6 cellular contexts compared by ENCODE assay signal in genomic region chrX:48474127-48474526, GRCh38. TPM values are rescaled to one million over a fixed set of nuclear protein-coding genes. Genes with fewer than 3 reads are reported as not detected.
DNase-seq lines count a peak whose midpoint lies in the region; ATAC-seq and TF ChIP-seq lines count a peak whose summit lies in the region.

No MANE protein-coding gene starts in this region.

- no peak for TF ChIP-seq POLR2A in erythroblast (IDR thresholded peaks at IDR 0.05; ENCODE audit: low read length)

- ATAC-seq in HG03457 (IDR thresholded peaks at IDR 0.05; ENCODE audit: unreplicated experiment) (no peak), HG03354 (IDR thresholded peaks at IDR 0.05; ENCODE audit: poor library complexity, severe bottlenecking, unreplicated experiment) (no peak), omental fat pad (ENCODE audit: low FRiP score) (no peak)

- DNase-seq in Daoy (ENCODE audit: low read depth) (peak; percentile 15), M059J (ENCODE audit: low read depth) (peak; percentile 25), erythroblast (lab: John Stamatoyannopoulos, UW) (peak; percentile 25 to 28), omental fat pad (ENCODE audit: low spot score) (no peak)

- no peak for TF ChIP-seq CTCF in omental fat pad (IDR thresholded peaks at IDR 0.05)

RNA-seq across cellular contexts. Expression of gene FTSJ1, which starts 1.9 kb away (rescaled TPM):
- total RNA-seq in Daoy (2014; rRNA removed; shearing (Covaris generic)) = 78.5 and 99.4 TPM in 2 replicates
- 107 and 123 TPM in 2 replicates for total RNA-seq in M059J (2014; rRNA removed; shearing (Covaris generic))
- total RNA-seq in omental fat pad = 10 to 100 TPM; 45.7 to 74.7 (median 56.1) TPM

RNA-seq across cellular contexts. Expression of gene SLC38A5, which starts 4.1 kb away (rescaled TPM):
- total RNA-seq in Daoy (2014; rRNA removed; shearing (Covaris generic)) = 3.5 TPM in 1 of 2 replicates, not detected in the other
- total RNA-seq in M059J (2014; rRNA removed; shearing (Covaris generic)) = 0.05 TPM in 1 of 2 replicates, not detected in the other
- total RNA-seq in omental fat pad = 10 to 100 TPM in 2 of 4 donors, 1 to 10 TPM in 2; 2.8 to 11.9 (median 9.6) TPM

RNA-seq across cellular contexts. Expression of gene PORCN, which starts 34.7 kb away (rescaled TPM):
- total RNA-seq in Daoy (2014; rRNA removed; shearing (Covaris generic)) = 10.2 and 17.1 TPM in 2 replicates
- 23.1 and 25.4 TPM in 2 replicates for total RNA-seq in M059J (2014; rRNA removed; shearing (Covaris generic))
- 10 to 100 TPM in 3 of 4 donors, 1 to 10 TPM in 1; 8.4 to 16.9 (median 14.1) TPM for total RNA-seq in omental fat pad

RNA-seq across cellular contexts. Expression of gene EBP, which starts 47.5 kb away (rescaled TPM):
- 105 and 106 TPM in 2 replicates for total RNA-seq in Daoy (2014; rRNA removed; shearing (Covaris generic))
- total RNA-seq in M059J (2014; rRNA removed; shearing (Covaris generic)) = 248 and 277 TPM in 2 replicates
- 10 to 100 TPM; 15.1 to 24.9 (median 17.2) TPM for total RNA-seq in omental fat pad
